16 cellular contexts compared by ENCODE assay signal in the genomic region with DNA sequence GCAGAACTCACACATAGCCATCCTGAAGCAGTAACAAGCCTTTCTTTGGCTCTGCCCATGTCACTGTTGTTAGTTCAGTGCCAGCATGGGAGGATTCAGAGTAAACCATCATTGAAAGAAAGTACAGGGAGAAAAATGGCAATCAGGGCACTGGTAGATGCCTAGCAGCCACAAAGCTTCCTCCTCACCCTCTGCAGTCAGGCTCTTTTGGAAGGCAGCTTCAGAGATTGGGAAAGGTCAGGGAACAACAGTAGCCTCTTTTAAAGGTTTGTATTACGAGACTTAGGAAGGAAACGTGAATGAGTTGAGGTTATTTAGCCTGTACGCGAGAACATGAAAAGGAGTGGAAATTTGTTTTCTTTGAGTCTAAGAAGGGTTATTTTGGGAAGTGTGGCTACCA. TPM values are rescaled to one million over a fixed set of nuclear protein-coding genes. Genes with fewer than 3 reads are reported as not detected.
DNase-seq lines count a peak whose midpoint lies in the region; ATAC-seq and TF ChIP-seq lines count a peak whose summit lies in the region.
"Had no signal": no experiment of that assay in that cellular context is flagged by ENCODE, and none has a peak within 500 bp of the region (broad histone marks: within the 10 kb centered on the region; RNA-seq: fewer than 3 reads in every experiment).

No MANE protein-coding gene starts in this region.

- no peak overlapping the region for H3K27ac ChIP-seq in BLaER1 treated with 17β-estradiol and CSF1 and Interleukin-3, amounts not matched to agents 10 nM and 100 nM
- H3K27ac ChIP-seq in neural progenitor cell = no peak overlapping the region
- H3K27ac ChIP-seq: SJCRH30 had no signal

- no peaks in the 10 kb centered on the region for H3K27me3 ChIP-seq in BLaER1 treated with 17β-estradiol and CSF1 and Interleukin-3, amounts not matched to agents 10 nM and 100 nM
- H3K27me3 ChIP-seq in neural progenitor cell = no peaks in the 10 kb centered on the region
- H3K27me3 ChIP-seq: SJCRH30 had no signal

- no peak overlapping the region for H3K4me3 Mint-ChIP-seq in neural progenitor cell
- H3K4me3 Mint-ChIP-seq: H9 had no signal

- peak overlapping the region in 9 of 11 experiments; percentile 9 to 55 (median 25); a peak in 14 of 22 replicates for H3K4me2 ChIP-seq in BLaER1 treated with 17β-estradiol and CSF1 and Interleukin-3, amounts not matched to agents 10 nM and 100 nM
- H3K4me2 ChIP-seq in neural progenitor cell = no peak overlapping the region

- no peak overlapping the region for H2AFZ ChIP-seq in neural progenitor cell (replicated peaks)

- TF ChIP-seq CTCF in neural progenitor cell (IDR thresholded peaks at IDR 0.05) = no peak

- H4K20me1 ChIP-seq in BLaER1 treated with 17β-estradiol and CSF1 and Interleukin-3, amounts not matched to agents 10 nM and 100 nM = peaks cover 0 to 32% (median 11%) of the 10 kb centered on the region in 11 experiments; a peak in 7 of 22 replicates
- H4K20me1 ChIP-seq in neural progenitor cell (ENCODE audit: low read depth) = peaks cover 4% of the 10 kb centered on the region

- in situ Hi-C loops in SK-MEL-5 (cut with HindIII; ENCODE audit: low pct_unique_long_range_greater_than_20kb, low sequenced_read_pairs) = no loop called here

- H3K36me3 Mint-ChIP-seq in neural progenitor cell = no peaks in the 10 kb centered on the region

- peaks cover 0 to 22% (median 10%) of the 10 kb centered on the region in 11 experiments; a peak in 8 of 22 replicates for H3K36me3 ChIP-seq in BLaER1 treated with 17β-estradiol and CSF1 and Interleukin-3, amounts not matched to agents 10 nM and 100 nM
- no peaks in the 10 kb centered on the region for H3K36me3 ChIP-seq in neural progenitor cell
- H3K36me3 ChIP-seq: SJCRH30 had no signal

- H3K4me1 Mint-ChIP-seq in neural progenitor cell = peaks cover 8% of the 10 kb centered on the region

- H3K9me3 ChIP-seq in BLaER1 treated with 17β-estradiol and CSF1 and Interleukin-3, amounts not matched to agents 10 nM and 100 nM (replicated peaks in 1 of 11) = no peaks in the 10 kb centered on the region
- H3K9me3 ChIP-seq in neural progenitor cell (ENCODE audit: low read depth) = no peaks in the 10 kb centered on the region
- H3K9me3 ChIP-seq: mucosa of descending colon, SJCRH30 had no signal

- peak overlapping the region; percentile 53 for H3K27ac Mint-ChIP-seq in neural progenitor cell

- H3F3A ChIP-seq in neural progenitor cell (ENCODE audit: low read depth) = peaks cover 6% of the 10 kb centered on the region

- H3K27me3 Mint-ChIP-seq in neural progenitor cell (ENCODE audit: insufficient read depth, low read depth) = peaks cover 2% of the 10 kb centered on the region

- H3K9me3 Mint-ChIP-seq in neural progenitor cell = no peaks in the 10 kb centered on the region
- H3K9me3 Mint-ChIP-seq: H9 had no signal

- H3K4me3 ChIP-seq in BLaER1 treated with 17β-estradiol and CSF1 and Interleukin-3, amounts not matched to agents 10 nM and 100 nM = no peak overlapping the region
- H3K4me3 ChIP-seq in neural progenitor cell = no peak overlapping the region
- H3K4me3 ChIP-seq: mucosa of descending colon, SJCRH30 had no signal

- peaks cover 32 to 46% (median 38%) of the 10 kb centered on the region in 10 experiments for H3K4me1 ChIP-seq in BLaER1 treated with 17β-estradiol and CSF1 and Interleukin-3, amounts not matched to agents 10 nM and 100 nM
- no peaks in the 10 kb centered on the region for H3K4me1 ChIP-seq in neural progenitor cell
- H3K4me1 ChIP-seq: SJCRH30 had no signal

- peak overlapping the region in 4 of 11 experiments; percentile 1 to 38 (median 12); a peak in 3 of 22 replicates for H3K9ac ChIP-seq in BLaER1 treated with 17β-estradiol and CSF1 and Interleukin-3, amounts not matched to agents 10 nM and 100 nM
- no peak overlapping the region for H3K9ac ChIP-seq in neural progenitor cell

- H3K79me2 ChIP-seq in neural progenitor cell (ENCODE audit: low read depth) = no peaks in the 10 kb centered on the region

- DNase-seq in SK-MEL-5 (ENCODE audit: low read depth, low spot score) (peak; percentile 81), foreskin melanocyte (peak; percentile 67), neural progenitor cell (ENCODE audit: low spot score) (no peak), HT-29 (ENCODE audit: low spot score) (no peak), SKM-1 (lab: John Stamatoyannopoulos, UW; ENCODE audit: unreplicated experiment) (no peak), NCI-H226 (no peak)
- DNase-seq: COR-L47, cortex of kidney, H9, kidney, mucosa of descending colon, NCI-H510A treated with DMSO at 0.1 percent for 48 hours, SJCRH30 had no signal

- no peak for ATAC-seq in HG03045 (IDR thresholded peaks at IDR 0.05; ENCODE audit: unreplicated experiment)
- ATAC-seq: activated CD4-positive, CD25-positive, alpha-beta regulatory T cell treated with anti-CD3 and anti-CD28 coated beads, Interleukin-2, amount 50 U/mL, for 24 hours; mucosa of descending colon had no signal

RNA-seq across cellular contexts. Expression of a gene that starts 15.9 kb away (rescaled TPM):
- total RNA-seq in SK-MEL-5 (2014; rRNA removed; shearing (Covaris generic)) = 10.0 and 12.9 TPM in 2 replicates
- 20.1 and 26.8 TPM in 2 replicates for polyA plus RNA-seq in SK-MEL-5 (2015; cell fraction: cytosol; rRNA removed)
- polyA plus RNA-seq in SK-MEL-5 (2015; cell fraction: nucleus; rRNA removed) = 101 and 154 TPM in 2 replicates
- total RNA-seq in neural progenitor cell (ENCODE audit: low replicate concordance) = 14.8 and 27.0 TPM in 2 replicates
- 19.5 and 23.1 TPM in 2 replicates for total RNA-seq in HT-29 (2014; rRNA removed; shearing (Covaris generic))

RNA-seq across cellular contexts. Expression of a gene that starts 22.2 kb away (rescaled TPM):
- total RNA-seq in SK-MEL-5 (2014; rRNA removed; shearing (Covaris generic)) = 0.45 and 0.71 TPM in 2 replicates
- 0.45 and 0.58 TPM in 2 replicates for polyA plus RNA-seq in SK-MEL-5 (2015; cell fraction: cytosol; rRNA removed)
- polyA plus RNA-seq in SK-MEL-5 (2015; cell fraction: nucleus; rRNA removed) = 0.74 and 1.2 TPM in 2 replicates
- total RNA-seq in neural progenitor cell (ENCODE audit: low replicate concordance) = 0.17 and 0.19 TPM in 2 replicates
- total RNA-seq in HT-29 (2014; rRNA removed; shearing (Covaris generic)) = 2.0 and 3.2 TPM in 2 replicates

Comparison
In these comparisons a context has a peak if more than half of its experiments do, and no peak if none do; other contexts are left out.
1. DNase-seq: peak in SK-MEL-5 (single experiment) and foreskin melanocyte (single experiment); none in neural progenitor cell (single experiment), HT-29 (single experiment), SKM-1 (single experiment) and NCI-H226 (single experiment).